In the genomic region with DNA sequence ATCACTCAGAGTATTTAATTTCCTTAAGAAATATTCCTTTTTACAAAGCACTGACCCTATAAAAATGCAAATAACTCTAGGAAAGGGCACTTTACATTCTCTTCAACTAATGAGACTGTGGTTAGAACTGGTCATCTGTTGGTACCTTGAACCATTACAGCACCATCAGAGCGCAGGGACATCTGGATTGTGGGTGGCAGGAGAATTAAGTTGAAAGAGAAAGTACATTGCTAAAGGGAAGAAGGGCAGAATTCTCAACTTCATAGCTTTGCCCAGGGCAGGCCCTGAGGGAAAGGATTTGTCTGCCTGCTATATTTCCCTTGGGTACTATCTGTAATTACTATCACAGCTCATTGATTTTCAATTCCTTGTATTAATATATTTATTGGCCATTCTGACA, we compare ENCODE assay signal across 1 cellular context.
TF ChIP-seq lines count a peak whose summit lies in the region.

No MANE protein-coding gene starts in this region.

TF ChIP-seq in neural cell, 6 proteins besides CTCF, POLR2A, EP300 and RAD21:
- TF ChIP-seq, protein P1, sequence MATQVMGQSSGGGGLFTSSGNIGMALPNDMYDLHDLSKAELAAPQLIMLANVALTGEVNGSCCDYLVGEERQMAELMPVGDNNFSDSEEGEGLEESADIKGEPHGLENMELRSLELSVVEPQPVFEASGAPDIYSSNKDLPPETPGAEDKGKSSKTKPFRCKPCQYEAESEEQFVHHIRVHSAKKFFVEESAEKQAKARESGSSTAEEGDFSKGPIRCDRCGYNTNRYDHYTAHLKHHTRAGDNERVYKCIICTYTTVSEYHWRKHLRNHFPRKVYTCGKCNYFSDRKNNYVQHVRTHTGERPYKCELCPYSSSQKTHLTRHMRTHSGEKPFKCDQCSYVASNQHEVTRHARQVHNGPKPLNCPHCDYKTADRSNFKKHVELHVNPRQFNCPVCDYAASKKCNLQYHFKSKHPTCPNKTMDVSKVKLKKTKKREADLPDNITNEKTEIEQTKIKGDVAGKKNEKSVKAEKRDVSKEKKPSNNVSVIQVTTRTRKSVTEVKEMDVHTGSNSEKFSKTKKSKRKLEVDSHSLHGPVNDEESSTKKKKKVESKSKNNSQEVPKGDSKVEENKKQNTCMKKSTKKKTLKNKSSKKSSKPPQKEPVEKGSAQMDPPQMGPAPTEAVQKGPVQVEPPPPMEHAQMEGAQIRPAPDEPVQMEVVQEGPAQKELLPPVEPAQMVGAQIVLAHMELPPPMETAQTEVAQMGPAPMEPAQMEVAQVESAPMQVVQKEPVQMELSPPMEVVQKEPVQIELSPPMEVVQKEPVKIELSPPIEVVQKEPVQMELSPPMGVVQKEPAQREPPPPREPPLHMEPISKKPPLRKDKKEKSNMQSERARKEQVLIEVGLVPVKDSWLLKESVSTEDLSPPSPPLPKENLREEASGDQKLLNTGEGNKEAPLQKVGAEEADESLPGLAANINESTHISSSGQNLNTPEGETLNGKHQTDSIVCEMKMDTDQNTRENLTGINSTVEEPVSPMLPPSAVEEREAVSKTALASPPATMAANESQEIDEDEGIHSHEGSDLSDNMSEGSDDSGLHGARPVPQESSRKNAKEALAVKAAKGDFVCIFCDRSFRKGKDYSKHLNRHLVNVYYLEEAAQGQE (IDR thresholded peaks at IDR 0.05; ENCODE audit: borderline replicate concordance) = no peak
- TF ChIP-seq EZH2 (IDR thresholded peaks at IDR 0.05; ENCODE audit: borderline replicate concordance, insufficient read depth, low read length, poor library complexity, severe bottlenecking) (no peak), POLR2AphosphoS5 (IDR thresholded peaks at IDR 0.05) (no peak), MXI1 (conservative IDR thresholded peaks at IDR 0.05; ENCODE audit: poor library complexity, severe bottlenecking) (no peak), SMC3 (conservative IDR thresholded peaks at IDR 0.05; ENCODE audit: poor library complexity) (no peak), TAF1 (IDR thresholded peaks at IDR 0.05; ENCODE audit: low read depth) (no peak)
